ENCODE assay signal across 8 cellular contexts in the genomic region with DNA sequence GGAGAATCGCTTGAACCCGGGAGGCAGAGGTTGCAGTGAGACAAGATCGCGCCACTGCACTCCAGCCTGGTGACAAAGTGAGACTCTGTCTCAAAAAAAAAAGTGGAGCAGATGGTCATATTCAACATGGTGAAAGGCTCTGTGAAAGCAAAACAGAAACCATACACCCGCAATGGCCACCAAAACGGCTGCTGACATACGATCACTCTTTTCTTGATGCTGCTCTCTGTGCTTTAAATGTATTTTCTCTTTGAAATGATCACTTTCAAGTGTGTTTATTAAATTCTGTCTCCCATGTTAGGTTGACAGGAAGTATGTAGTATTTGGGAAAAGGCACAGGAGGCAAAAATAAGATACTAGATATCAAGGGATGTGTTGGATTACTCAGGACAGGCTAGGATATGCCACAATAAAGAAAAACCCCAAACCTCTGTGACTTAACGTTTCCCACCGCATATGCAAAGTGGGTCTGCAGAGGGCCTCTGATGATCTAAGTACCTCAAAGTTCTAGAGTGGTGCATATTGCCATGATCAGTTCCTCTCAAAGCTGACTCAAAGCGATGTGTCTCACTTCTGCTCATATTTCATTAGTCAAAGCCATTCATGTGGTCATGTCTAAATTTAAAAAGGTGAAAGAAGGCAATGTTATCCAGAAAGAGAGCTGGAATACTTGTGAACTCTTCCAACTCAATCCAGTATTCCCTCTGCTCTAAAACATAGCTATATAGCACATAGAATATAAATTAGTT.
A peak's percentile ranks its signal among the peaks of the same experiment; 100 is the strongest.
DNase-seq lines count a peak whose midpoint lies in the region; ATAC-seq and TF ChIP-seq lines count a peak whose summit lies in the region.

No MANE protein-coding gene starts in this region.

- no peak overlapping the region for H3K4me3 Mint-ChIP-seq in activated T-cell treated with anti-CD3 and anti-CD28 coated beads, Interleukin-2, amount 50 U/mL, for 4 hours

- peak overlapping the region; percentile 81 for H3K27ac ChIP-seq in DND-41 (ENCODE audit: low read length)
- H3K27ac ChIP-seq in osteoblast (ENCODE audit: low read depth, low read length): no peak overlapping the region

- H3K27me3 ChIP-seq in DND-41 (ENCODE audit: insufficient read depth, low read length, poor library complexity) (no peaks in the 10 kb centered on the region), osteoblast (ENCODE audit: insufficient read depth, low read length) (no peaks in the 10 kb centered on the region)

- no peaks in the 10 kb centered on the region for H3K9me3 Mint-ChIP-seq in activated T-cell treated with anti-CD3 and anti-CD28 coated beads, Interleukin-2, amount 50 U/mL, for 4 hours

- H2AFZ ChIP-seq in DND-41 (ENCODE audit: low read depth, low read length) (no peak overlapping the region; the same call in 1 of the 2 replicates), osteoblast (ENCODE audit: low read length) (no peak overlapping the region)

- no peaks in the 10 kb centered on the region for H3K9me3 ChIP-seq in DND-41 (ENCODE audit: insufficient read depth, low read length, severe bottlenecking)
- H3K9me3 ChIP-seq in osteoblast (ENCODE audit: low read depth, low read length): no peaks in the 10 kb centered on the region

- no peaks in the 10 kb centered on the region for H4K20me1 ChIP-seq in DND-41 (ENCODE audit: insufficient read depth, low read length)
- H4K20me1 ChIP-seq in osteoblast (ENCODE audit: insufficient read depth, low read length): no peaks in the 10 kb centered on the region

- peak overlapping the region; percentile 56 for H3K4me2 ChIP-seq in DND-41 (ENCODE audit: insufficient read depth, low read length)
- no peak overlapping the region for H3K4me2 ChIP-seq in osteoblast (ENCODE audit: insufficient read depth, low read length)

- H3K4me1 ChIP-seq in DND-41 (ENCODE audit: insufficient read depth, low read length) (peaks cover 48% of the 10 kb centered on the region), osteoblast (ENCODE audit: insufficient read depth, low read length) (no peaks in the 10 kb centered on the region)

- TF ChIP-seq CTCF in DND-41 (IDR thresholded peaks at IDR 0.05; ENCODE audit: borderline replicate concordance, extremely low read depth, low read length, poor library complexity, severe bottlenecking) (peak; percentile 5), osteoblast (IDR thresholded peaks at IDR 0.05; ENCODE audit: extremely low read depth, low read depth, low read length) (no peak)

- H3K79me2 ChIP-seq in DND-41 (ENCODE audit: insufficient read depth, low read length) (no peaks in the 10 kb centered on the region), osteoblast (ENCODE audit: insufficient read depth, low read length) (no peaks in the 10 kb centered on the region)

- peak overlapping the region in 1 of 2 experiments; percentile 36; a peak in 2 of 4 replicates for H3K4me3 ChIP-seq in DND-41 (ENCODE audit: low read depth in 1 of 2, low read length in 2 of 2)
- H3K4me3 ChIP-seq in osteoblast (ENCODE audit: insufficient read depth, low read length): no peak overlapping the region

- DNase-seq in DND-41: peak; percentile 66
- no peak for DNase-seq in activated T-cell treated with anti-CD3 and anti-CD28 coated beads, Interleukin-2, amount 50 U/mL, for 4 hours
- no peak for DNase-seq in NCI-H510A treated with DMSO at 0.1 percent for 48 hours (lab: John Stamatoyannopoulos, UW)
- no peak for DNase-seq in middle frontal gyrus (ENCODE audit: extremely low spot score, low spot score)
- no peak for DNase-seq in NCI-H345 (lab: John Stamatoyannopoulos, UW)
- no peak for DNase-seq in osteoblast (ENCODE audit: insufficient read length, low spot score, missing footprints)

- H3K36me3 Mint-ChIP-seq in activated T-cell treated with anti-CD3 and anti-CD28 coated beads, Interleukin-2, amount 50 U/mL, for 4 hours (ENCODE audit: insufficient read depth): no peaks in the 10 kb centered on the region

- peak; percentile 86 for ATAC-seq in DND-41 (ENCODE audit: insufficient read depth, low read depth)
- peak; percentile 93 for ATAC-seq in GM19463 (IDR thresholded peaks at IDR 0.05; ENCODE audit: unreplicated experiment)
- peak; percentile 97 for ATAC-seq in HG03460 (IDR thresholded peaks at IDR 0.05; ENCODE audit: unreplicated experiment)
- ATAC-seq in activated T-cell treated with anti-CD3 and anti-CD28 coated beads, Interleukin-2, amount 50 U/mL, for 4 hours: peak; percentile 89 to 92

- H3K4me1 Mint-ChIP-seq in activated T-cell treated with anti-CD3 and anti-CD28 coated beads, Interleukin-2, amount 50 U/mL, for 4 hours (ENCODE audit: low read depth): peaks cover 12% of the 10 kb centered on the region

- H3K9ac ChIP-seq in DND-41 (ENCODE audit: low read depth, low read length): peak overlapping the region; percentile 37

- H3K36me3 ChIP-seq in DND-41 (ENCODE audit: insufficient read depth, low read length) (no peaks in the 10 kb centered on the region), osteoblast (ENCODE audit: insufficient read depth, low read length) (no peaks in the 10 kb centered on the region)

- no peaks in the 10 kb centered on the region for H3K27me3 Mint-ChIP-seq in activated T-cell treated with anti-CD3 and anti-CD28 coated beads, Interleukin-2, amount 50 U/mL, for 4 hours (ENCODE audit: low read depth)
